In genomic region chr18:24443870-24444269, GRCh38 we compare ENCODE assay signal across 1 cellular context.
TF ChIP-seq lines count a peak whose summit lies in the region.

No MANE protein-coding gene starts in this region.

TF ChIP-seq in GM23338, 12 proteins besides CTCF, POLR2A, EP300 and RAD21 (continued from another document):
- no peak for TF ChIP-seq ZNF462 (CRISPR knock-in tag; IDR thresholded peaks at IDR 0.05)
- TF ChIP-seq STAT1 (IDR thresholded peaks at IDR 0.05; ENCODE audit: unreplicated experiment) = no peak
- TF ChIP-seq CREB1 (CRISPR knock-in tag; IDR thresholded peaks at IDR 0.05; ENCODE audit: low read depth) = no peak
- no peak for TF ChIP-seq EZH2 (IDR thresholded peaks at IDR 0.05; ENCODE audit: low read depth, unreplicated experiment)
- TF ChIP-seq ZNF331 (CRISPR knock-in tag; IDR thresholded peaks at IDR 0.05; ENCODE audit: low read depth) = no peak
- TF ChIP-seq ZNF114 (CRISPR knock-in tag; IDR thresholded peaks at IDR 0.05) = no peak
- no peak for TF ChIP-seq JUNB (IDR thresholded peaks at IDR 0.05; ENCODE audit: unreplicated experiment)
- TF ChIP-seq REST (IDR thresholded peaks at IDR 0.05; ENCODE audit: unreplicated experiment) = no peak
- TF ChIP-seq EZH2phosphoT487 (IDR thresholded peaks at IDR 0.05; ENCODE audit: unreplicated experiment) = no peak
- no peak for TF ChIP-seq POLR2AphosphoS5 (IDR thresholded peaks at IDR 0.05; ENCODE audit: low read depth)
